Comparison of ENCODE assay signal across 4 cellular contexts in the genomic region with DNA sequence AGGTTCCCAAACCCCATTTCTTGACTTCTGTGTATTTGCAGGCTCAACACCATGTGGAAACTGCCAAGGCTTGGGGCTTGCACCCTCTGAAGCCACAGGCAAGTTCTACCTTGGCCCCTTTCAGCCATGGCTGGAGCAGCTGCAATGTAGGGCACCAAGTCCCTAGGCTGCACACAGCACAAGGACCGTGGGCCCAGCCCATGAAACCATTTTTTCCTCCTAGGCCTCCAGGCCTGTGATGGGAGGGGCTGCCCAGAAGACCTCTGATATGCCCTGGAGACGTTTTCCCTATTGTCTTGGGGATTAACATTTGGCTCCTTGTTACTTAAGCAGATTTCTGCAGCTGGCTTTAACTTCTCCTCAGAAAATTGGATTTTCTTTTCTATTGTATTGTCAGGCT. TPM values are rescaled to one million over a fixed set of nuclear protein-coding genes. Genes with fewer than 3 reads are reported as not detected.
"Had no signal": no experiment of that assay in that cellular context is flagged by ENCODE, and none has a peak within 500 bp of the region (broad histone marks: within the 10 kb centered on the region; RNA-seq: fewer than 3 reads in every experiment).

No MANE protein-coding gene starts in this region.

RNA-seq across cellular contexts. Expression of a gene that starts 24.0 kb away (rescaled TPM):
- total RNA-seq: LHCN-M2, M059J, MCF 10A, NCI-H460 had no signal
